20 cellular contexts compared by ENCODE assay signal in the genomic region with DNA sequence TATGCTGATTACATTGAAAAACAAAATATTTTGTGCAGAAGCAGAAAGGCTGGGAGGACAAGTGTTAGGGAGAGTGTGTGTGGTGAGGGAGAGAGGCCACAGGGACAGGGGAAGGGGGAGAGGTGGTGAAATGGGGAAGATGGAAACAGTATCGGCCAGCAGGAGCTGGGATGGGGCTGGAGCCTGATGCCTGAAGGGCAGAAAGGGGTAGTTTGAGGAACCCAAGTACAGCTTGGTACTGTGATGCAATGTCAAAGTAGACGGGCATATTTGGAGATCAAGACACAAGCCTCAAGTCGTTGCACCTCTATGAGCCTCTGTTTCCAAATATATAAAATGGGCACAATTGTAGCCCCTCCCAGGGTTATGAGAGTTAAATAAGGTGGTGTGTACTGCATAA.
"Had no signal": no experiment of that assay in that cellular context is flagged by ENCODE, and none has a peak within 500 bp of the region (broad histone marks: within the 10 kb centered on the region; RNA-seq: fewer than 3 reads in every experiment).

No MANE protein-coding gene starts in this region.

- H3K4me3 ChIP-seq: colonic mucosa, gastroesophageal sphincter, spleen, testis had no signal

- H3K27me3 ChIP-seq: colonic mucosa, gastroesophageal sphincter, spleen, testis had no signal

- H3K9me3 ChIP-seq: colonic mucosa, gastroesophageal sphincter, testis had no signal

- H3K27ac ChIP-seq: colonic mucosa, gastroesophageal sphincter, spleen, testis had no signal

- H3K36me3 ChIP-seq: colonic mucosa, gastroesophageal sphincter, spleen had no signal

- DNase-seq: activated B cell treated with CpG ODN at 0.5 μM for 24 hours; activated CD4-positive, alpha-beta T cell treated with anti-CD3 and anti-CD28 coated beads for 36 hours; activated CD4-positive, alpha-beta T cell treated with anti-CD3 and anti-CD28 coated beads, Interleukin-2, amount 50 U/mL, for 4 hours; activated CD8-positive, alpha-beta memory T cell treated with anti-CD3 and anti-CD28 coated beads, Interleukin-2, amount 50 U/mL, for 48 hours; activated naive CD4-positive, alpha-beta T cell treated with Interleukin-2 at 50 U/mL for 16 hours; activated naive CD8-positive, alpha-beta T cell treated with anti-CD3 and anti-CD28 coated beads for 36 hours; activated T-cell treated with anti-CD3 and anti-CD28 coated beads, Interleukin-2, amount 50 U/mL, for 4 hours; colonic mucosa; endodermal cell; head of caudate nucleus; hypothalamus; mesenchymal stem cell; retina; spleen; stimulated activated CD4-positive, alpha-beta T cell treated with anti-CD3 and anti-CD28 coated beads, Interleukin-4, amount 100 ng/mL, for 1 hour; stimulated activated naive CD4-positive, alpha-beta T cell; T1000; testis; trophoblast cell had no signal

- H3K4me1 ChIP-seq: colonic mucosa, gastroesophageal sphincter, testis had no signal

- ATAC-seq: activated CD4-positive, alpha-beta T cell treated with anti-CD3 and anti-CD28 coated beads for 36 hours; activated T-cell treated with anti-CD3 and anti-CD28 coated beads, Interleukin-2, amount 50 U/mL, for 4 hours; gastroesophageal sphincter had no signal
